28 cellular contexts compared by ENCODE assay signal in genomic region chr2:1245193-1245592, GRCh38.
"Had no signal": no experiment of that assay in that cellular context is flagged by ENCODE, and none has a peak within 500 bp of the region (broad histone marks: within the 10 kb centered on the region; RNA-seq: fewer than 3 reads in every experiment).

No MANE protein-coding gene starts in this region.

- H3K27ac ChIP-seq: body of pancreas, esophagus muscularis mucosa, foreskin keratinocyte, WERI-Rb-1 had no signal

- H3K36me3 ChIP-seq: esophagus muscularis mucosa, gastroesophageal sphincter, WERI-Rb-1 had no signal

- ATAC-seq: activated CD4-positive, CD25-positive, alpha-beta regulatory T cell treated with anti-CD3 and anti-CD28 coated beads, Interleukin-2, amount 50 U/mL, for 24 hours; activated CD8-positive, alpha-beta T cell treated with anti-CD3 and anti-CD28 coated beads for 36 hours; activated T-cell treated with anti-CD3 and anti-CD28 coated beads, Interleukin-2, amount 50 U/mL, for 4 hours; activated T-helper 17 cell treated with anti-CD3 and anti-CD28 coated beads, Interleukin-2, amount 50 U/mL, for 72 hours; body of pancreas; effector memory CD8-positive, alpha-beta T cell; foreskin keratinocyte; gastroesophageal sphincter had no signal

- H3K4me3 ChIP-seq: body of pancreas, esophagus muscularis mucosa, gastroesophageal sphincter had no signal

- H3K4me1 ChIP-seq: body of pancreas, esophagus muscularis mucosa, foreskin keratinocyte, gastroesophageal sphincter had no signal

- H3K9me3 ChIP-seq: body of pancreas, esophagus muscularis mucosa, gastroesophageal sphincter had no signal

- FAIRE-seq: colon had no signal

- H3K27me3 ChIP-seq: body of pancreas, foreskin keratinocyte had no signal

- DNase-seq: activated B cell treated with CpG ODN at 0.5 μM for 24 hours; activated CD4-positive, alpha-beta T cell treated with anti-CD3 and anti-CD28 coated beads for 48 hours; activated CD4-positive, alpha-beta T cell treated with anti-CD3 and anti-CD28 coated beads, Interleukin-2, amount 50 U/mL, for 1 hour; activated CD4-positive, alpha-beta T cell treated with anti-CD3 and anti-CD28 coated beads, Interleukin-2, amount 50 U/mL, for 48 hours; activated CD8-positive, alpha-beta memory T cell treated with anti-CD3 and anti-CD28 coated beads for 24 hours; activated CD8-positive, alpha-beta T cell treated with anti-CD3 and anti-CD28 coated beads for 36 hours; activated effector memory CD4-positive, alpha-beta T cell treated with Interleukin-2 at 50 U/mL for 16 hours; activated gamma-delta T cell treated with Interleukin-2 at 50 U/mL for 16 hours; activated naive CD4-positive, alpha-beta T cell treated with anti-CD3 and anti-CD28 coated beads, Interleukin-2, amount 50 U/mL, for 16 hours; activated naive CD4-positive, alpha-beta T cell treated with Interleukin-2 at 50 U/mL for 16 hours; activated T-cell treated with anti-CD3 and anti-CD28 coated beads, Interleukin-2, amount 50 U/mL, for 4 hours; amygdala; aorta; body of pancreas; caudate nucleus; cortex of kidney; dermis blood vessel endothelial cell; effector CD4-positive, alpha-beta T cell; effector memory CD8-positive, alpha-beta T cell; erythroblast; foreskin keratinocyte; T-helper 2 cell; WERI-Rb-1 had no signal
